ENCODE assay signal across 2 cellular contexts in genomic region chr10:119290301-119291036, GRCh38.
TF ChIP-seq lines count a peak whose summit lies in the region.

No MANE protein-coding gene starts in this region.

TF ChIP-seq in GM12878, 131 proteins besides CTCF, POLR2A, EP300 and RAD21 (continued from another document):
- TF ChIP-seq CEBPZ (IDR thresholded peaks at IDR 0.05; ENCODE audit: low read depth, low read length) = no peak
- TF ChIP-seq ZNF24 (IDR thresholded peaks at IDR 0.05) = no peak
- TF ChIP-seq MXI1 (IDR thresholded peaks at IDR 0.05; ENCODE audit: low read depth, low read length) = no peak
- TF ChIP-seq PRDM15 (CRISPR knock-in tag; IDR thresholded peaks at IDR 0.05) = no peak
- no peak for TF ChIP-seq TCF7 (IDR thresholded peaks at IDR 0.05; ENCODE audit: borderline replicate concordance)
- TF ChIP-seq ATF3 (IDR thresholded peaks at IDR 0.05; ENCODE audit: borderline replicate concordance, extremely low read depth, low read depth, low read length) = no peak
- no peak for TF ChIP-seq IRF4 (IDR thresholded peaks at IDR 0.05; ENCODE audit: low read depth, low read length)
- TF ChIP-seq CREB1 (IDR thresholded peaks at IDR 0.05; ENCODE audit: low read depth) = no peak
- no peak for TF ChIP-seq BHLHE40 (IDR thresholded peaks at IDR 0.05; ENCODE audit: borderline replicate concordance in 1 of 2, low read depth in 2 of 2, low read length in 1 of 2)
- TF ChIP-seq MEF2A (IDR thresholded peaks at IDR 0.05; ENCODE audit: insufficient read depth, low read depth, low read length) = no peak
- TF ChIP-seq ELK1 (IDR thresholded peaks at IDR 0.05; ENCODE audit: low read depth, low read length) = no peak
- no peak for TF ChIP-seq NBN (IDR thresholded peaks at IDR 0.05)

TF ChIP-seq in HepG2, 621 proteins besides CTCF, POLR2A, EP300 and RAD21 (continued from another document):
- TF ChIP-seq ZNF749 (CRISPR knock-in tag; IDR thresholded peaks at IDR 0.05; ENCODE audit: borderline replicate concordance) (no peak), SMC3 (IDR thresholded peaks at IDR 0.05; ENCODE audit: low read length) (peak; percentile 48; the same call in 1 of the 2 replicates), ZNF256 (CRISPR knock-in tag; conservative IDR thresholded peaks at IDR 0.05) (no peak), MAZ (IDR thresholded peaks at IDR 0.05; ENCODE audit: borderline replicate concordance, low read depth, low read length) (no peak), MAZ (CRISPR knock-in tag; IDR thresholded peaks at IDR 0.05; ENCODE audit: low read depth) (no peak), STAG1 (CRISPR knock-in tag; IDR thresholded peaks at IDR 0.05) (peak; percentile 55), ZBTB33 (CRISPR knock-in tag; IDR thresholded peaks at IDR 0.05) (no peak), MAFK (conservative IDR thresholded peaks at IDR 0.05 in 1 of 2, IDR thresholded peaks at IDR 0.05 in 1 of 2; ENCODE audit: low read length in 2 of 2) (peak; percentile 89 to 92), MXI1 (IDR thresholded peaks at IDR 0.05; ENCODE audit: borderline replicate concordance, low read depth, low read length) (no peak)
- TF ChIP-seq, protein P1, sequence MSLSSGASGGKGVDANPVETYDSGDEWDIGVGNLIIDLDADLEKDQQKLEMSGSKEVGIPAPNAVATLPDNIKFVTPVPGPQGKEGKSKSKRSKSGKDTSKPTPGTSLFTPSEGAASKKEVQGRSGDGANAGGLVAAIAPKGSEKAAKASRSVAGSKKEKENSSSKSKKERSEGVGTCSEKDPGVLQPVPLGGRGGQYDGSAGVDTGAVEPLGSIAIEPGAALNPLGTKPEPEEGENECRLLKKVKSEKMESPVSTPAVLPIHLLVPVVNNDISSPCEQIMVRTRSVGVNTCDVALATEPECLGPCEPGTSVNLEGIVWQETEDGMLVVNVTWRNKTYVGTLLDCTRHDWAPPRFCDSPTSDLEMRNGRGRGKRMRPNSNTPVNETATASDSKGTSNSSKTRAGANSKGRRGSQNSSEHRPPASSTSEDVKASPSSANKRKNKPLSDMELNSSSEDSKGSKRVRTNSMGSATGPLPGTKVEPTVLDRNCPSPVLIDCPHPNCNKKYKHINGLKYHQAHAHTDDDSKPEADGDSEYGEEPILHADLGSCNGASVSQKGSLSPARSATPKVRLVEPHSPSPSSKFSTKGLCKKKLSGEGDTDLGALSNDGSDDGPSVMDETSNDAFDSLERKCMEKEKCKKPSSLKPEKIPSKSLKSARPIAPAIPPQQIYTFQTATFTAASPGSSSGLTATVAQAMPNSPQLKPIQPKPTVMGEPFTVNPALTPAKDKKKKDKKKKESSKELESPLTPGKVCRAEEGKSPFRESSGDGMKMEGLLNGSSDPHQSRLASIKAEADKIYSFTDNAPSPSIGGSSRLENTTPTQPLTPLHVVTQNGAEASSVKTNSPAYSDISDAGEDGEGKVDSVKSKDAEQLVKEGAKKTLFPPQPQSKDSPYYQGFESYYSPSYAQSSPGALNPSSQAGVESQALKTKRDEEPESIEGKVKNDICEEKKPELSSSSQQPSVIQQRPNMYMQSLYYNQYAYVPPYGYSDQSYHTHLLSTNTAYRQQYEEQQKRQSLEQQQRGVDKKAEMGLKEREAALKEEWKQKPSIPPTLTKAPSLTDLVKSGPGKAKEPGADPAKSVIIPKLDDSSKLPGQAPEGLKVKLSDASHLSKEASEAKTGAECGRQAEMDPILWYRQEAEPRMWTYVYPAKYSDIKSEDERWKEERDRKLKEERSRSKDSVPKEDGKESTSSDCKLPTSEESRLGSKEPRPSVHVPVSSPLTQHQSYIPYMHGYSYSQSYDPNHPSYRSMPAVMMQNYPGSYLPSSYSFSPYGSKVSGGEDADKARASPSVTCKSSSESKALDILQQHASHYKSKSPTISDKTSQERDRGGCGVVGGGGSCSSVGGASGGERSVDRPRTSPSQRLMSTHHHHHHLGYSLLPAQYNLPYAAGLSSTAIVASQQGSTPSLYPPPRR (CRISPR knock-in tag; IDR thresholded peaks at IDR 0.05; ENCODE audit: borderline replicate concordance) = no peak
